30 cellular contexts compared by ENCODE assay signal in the genomic region with DNA sequence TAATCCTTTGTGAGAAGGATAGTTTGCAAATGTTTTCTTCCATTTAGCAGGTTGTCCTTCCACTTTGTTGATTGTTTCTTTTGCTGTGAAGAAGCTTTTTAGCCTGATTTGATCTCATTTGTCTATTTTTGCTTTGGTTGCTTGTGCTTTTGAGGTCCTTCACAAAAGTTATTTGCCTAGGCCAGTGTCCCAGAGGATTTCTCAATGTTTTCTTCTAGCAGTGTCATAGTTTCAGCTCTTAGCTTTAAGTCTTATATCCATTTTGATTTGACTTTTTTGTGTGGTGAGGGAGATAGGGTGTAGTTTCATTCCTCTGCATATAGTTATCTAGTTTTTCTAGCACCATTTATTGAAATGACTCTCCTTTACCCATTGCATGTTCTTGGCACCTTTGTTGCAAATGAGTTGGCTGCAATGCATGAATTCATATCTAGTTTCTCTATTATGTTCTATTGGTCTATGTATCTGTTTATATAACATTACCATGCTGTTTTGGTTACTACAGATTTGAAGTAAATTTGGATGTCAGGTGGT.
"Had no signal": no experiment of that assay in that cellular context is flagged by ENCODE, and none has a peak within 500 bp of the region (broad histone marks: within the 10 kb centered on the region; RNA-seq: fewer than 3 reads in every experiment).

No MANE protein-coding gene starts in this region.

- H3K36me3 ChIP-seq: brain microvascular endothelial cell, gastrocnemius medialis had no signal

- H3K36me3 Mint-ChIP-seq: WTC11 had no signal

- H3K27ac Mint-ChIP-seq: activated CD4-positive, alpha-beta memory T cell treated with anti-CD3 and anti-CD28 coated beads, Interleukin-2, amount 10 ng/mL, durations not matched to agents 7 days and 5 days; activated CD4-positive, alpha-beta T cell treated with anti-CD3 and anti-CD28 coated beads, Interleukin-2, amount 10 ng/mL, durations not matched to agents 7 days and 5 days; activated naive CD4-positive, alpha-beta T cell treated with anti-CD3 and anti-CD28 coated beads, Interleukin-2, amount 10 ng/mL, durations not matched to agents 7 days and 5 days; activated naive CD4-positive, alpha-beta T cell treated with anti-CD3 and anti-CD28 coated beads, Interleukin-2, amount 50 U/mL, for 72 hours; activated naive CD8-positive, alpha-beta T cell treated with anti-CD3 and anti-CD28 coated beads, Interleukin-2, amount 10 ng/mL, durations not matched to agents 7 days and 5 days; activated T-cell treated with anti-CD3 and anti-CD28 coated beads, Interleukin-2, amount 50 U/mL, for 24 hours; activated T-cell treated with anti-CD3 and anti-CD28 coated beads, Interleukin-2, amount 50 U/mL, for 72 hours; dendritic cell treated with granulocyte-macrophage colony-stimulating factor and Interleukin-4, amounts not matched to agents 40 ng/mL and 50 ng/mL, for 4 days; endodermal cell; WTC11 had no signal

- H3K4me3 ChIP-seq: coronary artery, dorsolateral prefrontal cortex, gastrocnemius medialis had no signal

- H3K4me1 Mint-ChIP-seq: activated CD4-positive, alpha-beta T cell treated with anti-CD3 and anti-CD28 coated beads, Interleukin-2, amount 10 ng/mL, durations not matched to agents 7 days and 5 days; activated naive CD4-positive, alpha-beta T cell treated with anti-CD3 and anti-CD28 coated beads, Interleukin-2, amount 10 ng/mL, durations not matched to agents 7 days and 5 days; central memory CD8-positive, alpha-beta T cell; endodermal cell; WTC11 had no signal

- DNase-seq: activated CD4-positive, alpha-beta memory T cell treated with anti-CD3 and anti-CD28 coated beads, Interleukin-2, amount 10 ng/mL, durations not matched to agents 7 days and 5 days; activated CD4-positive, alpha-beta T cell treated with anti-CD3 and anti-CD28 coated beads for 1 hour; activated CD4-positive, alpha-beta T cell treated with anti-CD3 and anti-CD28 coated beads for 4 hours; activated CD4-positive, alpha-beta T cell treated with anti-CD3 and anti-CD28 coated beads, Interleukin-2, amount 10 ng/mL, durations not matched to agents 7 days and 5 days; activated CD4-positive, alpha-beta T cell treated with anti-CD3 and anti-CD28 coated beads, Interleukin-2, amount 50 U/mL, for 4 hours; activated CD8-positive, alpha-beta memory T cell treated with anti-CD3 and anti-CD28 coated beads, Interleukin-2, amount 50 U/mL, for 48 hours; activated gamma-delta T cell; activated naive CD4-positive, alpha-beta T cell; activated naive CD4-positive, alpha-beta T cell treated with anti-CD3 and anti-CD28 coated beads, Interleukin-2, amount 10 ng/mL, durations not matched to agents 7 days and 5 days; activated naive CD8-positive, alpha-beta T cell treated with anti-CD3 and anti-CD28 coated beads, Interleukin-2, amount 10 ng/mL, durations not matched to agents 7 days and 5 days; activated T-cell treated with anti-CD3 and anti-CD28 coated beads for 4 hours; activated T-cell treated with anti-CD3 and anti-CD28 coated beads, Interleukin-2, amount 50 U/mL, for 24 hours; activated T-cell treated with anti-CD3 and anti-CD28 coated beads, Interleukin-2, amount 50 U/mL, for 72 hours; amniotic stem cell; anterior cingulate cortex; brain microvascular endothelial cell; dorsolateral prefrontal cortex; effector memory CD4-positive, alpha-beta T cell; endodermal cell; foreskin keratinocyte; gastrocnemius medialis; glutamatergic neuron; T-helper 2 cell had no signal

- H3K27ac ChIP-seq: brain microvascular endothelial cell, coronary artery, dorsolateral prefrontal cortex, foreskin keratinocyte, gastrocnemius medialis, VCaP had no signal

- H3K9me3 ChIP-seq: gastrocnemius medialis had no signal

- H3K4me3 Mint-ChIP-seq: activated CD4-positive, alpha-beta memory T cell treated with anti-CD3 and anti-CD28 coated beads, Interleukin-2, amount 10 ng/mL, durations not matched to agents 7 days and 5 days; activated CD4-positive, alpha-beta T cell treated with anti-CD3 and anti-CD28 coated beads, Interleukin-2, amount 10 ng/mL, durations not matched to agents 7 days and 5 days; activated naive CD4-positive, alpha-beta T cell treated with anti-CD3 and anti-CD28 coated beads, Interleukin-2, amount 10 ng/mL, durations not matched to agents 7 days and 5 days; activated naive CD8-positive, alpha-beta T cell treated with anti-CD3 and anti-CD28 coated beads, Interleukin-2, amount 10 ng/mL, durations not matched to agents 7 days and 5 days; activated T-cell treated with anti-CD3 and anti-CD28 coated beads, Interleukin-2, amount 50 U/mL, for 24 hours; activated T-cell treated with anti-CD3 and anti-CD28 coated beads, Interleukin-2, amount 50 U/mL, for 72 hours; central memory CD8-positive, alpha-beta T cell; dendritic cell treated with granulocyte-macrophage colony-stimulating factor and Interleukin-4, amounts not matched to agents 40 ng/mL and 50 ng/mL, for 4 days; endodermal cell; WTC11 had no signal

- H3K27me3 ChIP-seq: brain microvascular endothelial cell, dorsolateral prefrontal cortex, foreskin keratinocyte, gastrocnemius medialis had no signal

- H3K27me3 Mint-ChIP-seq: activated T-cell treated with anti-CD3 and anti-CD28 coated beads, Interleukin-2, amount 50 U/mL, for 24 hours had no signal

- H3K4me1 ChIP-seq: gastrocnemius medialis had no signal

- ATAC-seq: esophagus mucosa, foreskin keratinocyte, gastrocnemius medialis, WTC11 had no signal
